ENCODE assay signal across 26 cellular contexts in the genomic region with DNA sequence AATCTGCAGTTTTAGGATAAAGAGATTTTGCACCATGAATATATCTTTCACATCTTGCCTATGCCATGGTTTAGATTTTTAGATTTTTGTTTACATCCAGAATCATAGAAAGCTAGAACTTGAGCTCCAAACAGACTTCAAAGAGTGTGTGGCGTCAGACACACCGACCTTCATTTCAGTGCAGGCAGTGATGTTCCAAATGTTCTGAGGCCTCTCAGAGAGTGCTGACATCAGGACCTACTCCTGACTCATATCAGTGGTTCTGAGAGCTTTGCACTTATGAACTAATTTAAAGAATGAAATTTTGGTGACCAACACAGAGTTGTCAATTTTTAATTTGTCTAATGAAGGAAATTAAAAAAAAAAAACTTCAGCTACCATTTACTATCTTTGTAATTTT. TPM values are rescaled to one million over a fixed set of nuclear protein-coding genes. Genes with fewer than 3 reads are reported as not detected.
A peak's percentile ranks its signal among the peaks of the same experiment; 100 is the strongest.
DNase-seq lines count a peak whose midpoint lies in the region; ATAC-seq lines count a peak whose summit lies in the region.
"Had no signal": no experiment of that assay in that cellular context is flagged by ENCODE, and none has a peak within 500 bp of the region (broad histone marks: within the 10 kb centered on the region; RNA-seq: fewer than 3 reads in every experiment).

No MANE protein-coding gene starts in this region.

- H3K27ac Mint-ChIP-seq in stimulated activated naive CD8-positive, alpha-beta T cell treated with anti-CD3 and anti-CD28 coated beads, Interleukin-15, Interleukin-2, amounts not matched to agents 100 ng/mL and 50 ng/mL, for 24 hours, result peak overlapping the region; percentile 72
- peak overlapping the region; percentile 31 for H3K27ac Mint-ChIP-seq in activated naive CD8-positive, alpha-beta T cell treated with anti-CD3 and anti-CD28 coated beads for 36 hours
- H3K27ac Mint-ChIP-seq: CD4-positive, alpha-beta T cell; HFFc6 had no signal

- H3K9me3 Mint-ChIP-seq in stimulated activated naive CD8-positive, alpha-beta T cell treated with anti-CD3 and anti-CD28 coated beads, Interleukin-15, Interleukin-2, amounts not matched to agents 100 ng/mL and 50 ng/mL, for 24 hours, result no peaks in the 10 kb centered on the region
- H3K9me3 Mint-ChIP-seq in activated naive CD8-positive, alpha-beta T cell treated with anti-CD3 and anti-CD28 coated beads for 36 hours, result peaks cover 12% of the 10 kb centered on the region
- H3K9me3 Mint-ChIP-seq: CD4-positive, alpha-beta T cell had no signal

- no peak overlapping the region for H3K4me3 Mint-ChIP-seq in stimulated activated naive CD8-positive, alpha-beta T cell treated with anti-CD3 and anti-CD28 coated beads, Interleukin-15, Interleukin-2, amounts not matched to agents 100 ng/mL and 50 ng/mL, for 24 hours
- no peak overlapping the region for H3K4me3 Mint-ChIP-seq in activated naive CD8-positive, alpha-beta T cell treated with anti-CD3 and anti-CD28 coated beads for 36 hours
- H3K4me3 Mint-ChIP-seq: CD4-positive, alpha-beta T cell; HFFc6 had no signal

- H3K36me3 Mint-ChIP-seq in stimulated activated naive CD8-positive, alpha-beta T cell treated with anti-CD3 and anti-CD28 coated beads, Interleukin-15, Interleukin-2, amounts not matched to agents 100 ng/mL and 50 ng/mL, for 24 hours (ENCODE audit: low read depth), result peaks cover 74% of the 10 kb centered on the region
- H3K36me3 Mint-ChIP-seq in activated naive CD8-positive, alpha-beta T cell treated with anti-CD3 and anti-CD28 coated beads for 36 hours, result peaks cover 62% of the 10 kb centered on the region

- no peak for ATAC-seq in stimulated activated naive CD8-positive, alpha-beta T cell treated with anti-CD3 and anti-CD28 coated beads, Interleukin-15, Interleukin-2, amounts not matched to agents 100 U/mL and 50 U/mL, for 24 hours
- no peak for ATAC-seq in HG02852 (IDR thresholded peaks at IDR 0.05; ENCODE audit: unreplicated experiment)
- ATAC-seq: A549, GM12878 had no signal

- peaks cover 43% of the 10 kb centered on the region for H3K4me1 Mint-ChIP-seq in stimulated activated naive CD8-positive, alpha-beta T cell treated with anti-CD3 and anti-CD28 coated beads, Interleukin-15, Interleukin-2, amounts not matched to agents 100 ng/mL and 50 ng/mL, for 24 hours (ENCODE audit: low read depth)
- H3K4me1 Mint-ChIP-seq in activated naive CD8-positive, alpha-beta T cell treated with anti-CD3 and anti-CD28 coated beads for 36 hours, result peaks cover 24% of the 10 kb centered on the region

- H3K27me3 Mint-ChIP-seq in stimulated activated naive CD8-positive, alpha-beta T cell treated with anti-CD3 and anti-CD28 coated beads, Interleukin-15, Interleukin-2, amounts not matched to agents 100 ng/mL and 50 ng/mL, for 24 hours, result no peaks in the 10 kb centered on the region
- H3K27me3 Mint-ChIP-seq in activated naive CD8-positive, alpha-beta T cell treated with anti-CD3 and anti-CD28 coated beads for 36 hours, result no peaks in the 10 kb centered on the region
- H3K27me3 Mint-ChIP-seq: CD4-positive, alpha-beta T cell had no signal

- DNase-seq in activated CD8-positive, alpha-beta memory T cell treated with anti-CD3 and anti-CD28 coated beads for 24 hours, result peak; percentile 26
- no peak for DNase-seq in activated CD8-positive, alpha-beta memory T cell treated with anti-CD3 and anti-CD28 coated beads, Interleukin-2, amount 50 U/mL, for 4 hours
- DNase-seq in stimulated activated naive CD8-positive, alpha-beta T cell treated with anti-CD3 and anti-CD28 coated beads, Interleukin-15, Interleukin-2, amounts not matched to agents 100 U/mL and 50 U/mL, for 24 hours, result no peak
- DNase-seq in activated naive CD8-positive, alpha-beta T cell treated with anti-CD3 and anti-CD28 coated beads for 36 hours, result no peak
- no peak for DNase-seq in COR-L47 (lab: John Stamatoyannopoulos, UW)
- DNase-seq: AML-193; CD4-positive, alpha-beta T cell; DMS 273 treated with DMSO at 0.1 percent for 48 hours; DMS79; EL; GDM1; GOT3; HFFc6; KBM-7; MG63; NCI-H1105 treated with DMSO at 0.1 percent for 48 hours; NCI-H146; NCI-H1930; NCI-H446; NCI-H524 treated with DMSO at 0.1 percent for 48 hours; NCI-H774; SJCRH30 had no signal

RNA-seq across cellular contexts. Expression of a gene that starts 18.3 kb away (rescaled TPM):
- 10 to 100 TPM; 58.5 to 58.6 TPM for total RNA-seq in activated naive CD8-positive, alpha-beta T cell treated with anti-CD3 and anti-CD28 coated beads for 36 hours
- total RNA-seq: HFFc6, SJCRH30 had no signal

RNA-seq across cellular contexts. Expression of a gene that starts 21.7 kb away (rescaled TPM):
- total RNA-seq in activated naive CD8-positive, alpha-beta T cell treated with anti-CD3 and anti-CD28 coated beads for 36 hours, result 1 to 10 TPM; 1.6 to 3.1 TPM
